ENCODE assay signal across 15 cellular contexts in the genomic region with DNA sequence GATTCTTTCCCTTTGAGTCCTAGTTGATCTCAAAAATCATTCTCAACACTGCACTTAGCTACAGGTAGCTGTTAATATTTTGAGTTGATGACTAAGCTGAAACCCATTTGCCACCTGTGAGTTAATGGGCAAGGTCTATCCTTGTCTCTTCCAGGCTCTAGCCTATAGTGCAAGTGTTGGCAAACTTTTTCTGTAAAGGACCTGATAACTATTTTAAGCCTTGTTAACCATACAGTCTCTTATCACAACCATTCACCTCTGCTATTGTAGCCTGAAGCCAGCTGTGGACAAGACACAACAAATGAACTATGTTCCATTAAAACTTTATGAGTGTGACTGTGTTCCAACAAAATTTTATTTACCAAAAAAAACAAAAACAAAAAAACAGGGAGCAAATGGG. TPM values are rescaled to one million over a fixed set of nuclear protein-coding genes. Genes with fewer than 3 reads are reported as not detected.
A peak's percentile ranks its signal among the peaks of the same experiment; 100 is the strongest.
DNase-seq lines count a peak whose midpoint lies in the region; ATAC-seq and TF ChIP-seq lines count a peak whose summit lies in the region.
"Had no signal": no experiment of that assay in that cellular context is flagged by ENCODE, and none has a peak within 500 bp of the region (broad histone marks: within the 10 kb centered on the region; RNA-seq: fewer than 3 reads in every experiment).

No MANE protein-coding gene starts in this region.

- peaks cover 42% of the 10 kb centered on the region for H3K36me3 Mint-ChIP-seq in activated CD4-positive, alpha-beta memory T cell treated with anti-CD3 and anti-CD28 coated beads for 36 hours

- no peak for TF ChIP-seq POLR2A in gastrocnemius medialis (IDR thresholded peaks at IDR 0.05)

- DNase-seq in activated CD4-positive, CD25-positive, alpha-beta regulatory T cell (lab: John Stamatoyannopoulos, UW): no peak
- no peak for DNase-seq in PC-9
- peak in 1 of 2 donors; percentile 6 for DNase-seq in cardiac muscle cell (ENCODE audit: low read depth in 1 of 2, low spot score in 1 of 2)
- DNase-seq in gastrocnemius medialis: no peak
- DNase-seq in NK-92 (lab: John Stamatoyannopoulos, UW; ENCODE audit: unreplicated experiment): no peak
- no peak for DNase-seq in activated CD4-positive, alpha-beta memory T cell treated with anti-CD3 and anti-CD28 coated beads for 36 hours
- DNase-seq in aorta: no peak
- DNase-seq: activated CD4-positive, alpha-beta T cell treated with anti-CD3 and anti-CD28 coated beads, Interleukin-2, amount 10 ng/mL, durations not matched to agents 7 days and 5 days; DMS153; islet precursor cell; NCI-H1436 treated with DMSO at 0.1 percent for 48 hours; NCI-H69; SK-N-SH had no signal

- BruUV-seq in PC-9 (replicated peaks; lab: Mats Ljungman, UMichigan): no TSS peak

- CTCF ChIA-PET in PC-9 (lab: Charles Lee): no interaction called here
- CTCF ChIA-PET in activated CD4-positive, alpha-beta memory T cell treated with anti-CD3 and anti-CD28 coated beads for 36 hours (lab: Charles Lee): no interaction called here

- no peak overlapping the region for H2AFZ ChIP-seq in PC-9

- ATAC-seq in activated CD4-positive, CD25-positive, alpha-beta regulatory T cell treated with anti-CD3 and anti-CD28 coated beads, Interleukin-2, amount 50 U/mL, for 24 hours: peak; percentile 18 to 20
- ATAC-seq in gastrocnemius medialis: peak; percentile 30 to 65
- ATAC-seq in aorta (ENCODE audit: low FRiP score): no peak

- H3K4me3 ChIP-seq in PC-9: no peak overlapping the region
- H3K4me3 ChIP-seq in cardiac muscle cell: no peak overlapping the region
- H3K4me3 ChIP-seq in gastrocnemius medialis: peak overlapping the region in 1 of 4 donors; percentile 2
- no peak overlapping the region for H3K4me3 ChIP-seq in aorta (ENCODE audit: low read length in 2 of 2)
- H3K4me3 ChIP-seq: A549 had no signal

- 0 out of 2 replicates have a peak, but pooled peaks cover 19% of the 10 kb centered on the region for H3K36me3 ChIP-seq in PC-9 (ENCODE audit: low read depth)
- no peaks in the 10 kb centered on the region for H3K36me3 ChIP-seq in cardiac muscle cell
- H3K36me3 ChIP-seq in gastrocnemius medialis: peaks cover 0 to 6% of the 10 kb centered on the region in 2 donors
- H3K36me3 ChIP-seq in aorta (ENCODE audit: control insufficient read depth in 1 of 2, insufficient read depth in 2 of 2, low read length in 1 of 2): no peaks in the 10 kb centered on the region

- POLR2A ChIA-PET in PC-9 (lab: Charles Lee; ENCODE audit: unreplicated experiment): no interaction called here
- POLR2A ChIA-PET in activated CD4-positive, alpha-beta memory T cell treated with anti-CD3 and anti-CD28 coated beads for 36 hours (lab: Charles Lee): interaction anchor here (1.2 kb wide), 1 partner anchor 9 kb away, joined by 3 read pairs; no protein-coding TSS in a partner anchor

- H3K9me3 ChIP-seq in PC-9 (ENCODE audit: insufficient read depth, low read depth) (no peaks in the 10 kb centered on the region), cardiac muscle cell (ENCODE audit: low read depth) (no peaks in the 10 kb centered on the region), gastrocnemius medialis (no peaks in the 10 kb centered on the region), aorta (ENCODE audit: control insufficient read depth, low read length) (peaks cover 2% of the 10 kb centered on the region)
- H3K9me3 ChIP-seq: SK-N-SH had no signal

- H3F3A ChIP-seq in PC-9 (ENCODE audit: insufficient read depth, low read depth): no peaks in the 10 kb centered on the region

- H3K4me2 ChIP-seq in PC-9: no peak overlapping the region
- H3K4me2 ChIP-seq: A549 had no signal

- H3K4me1 ChIP-seq in PC-9 (replicated peaks; ENCODE audit: insufficient read depth) (0 out of 2 replicates have a peak, but pooled peaks cover 7% of the 10 kb centered on the region), cardiac muscle cell (ENCODE audit: low read depth) (peaks cover 17% of the 10 kb centered on the region), gastrocnemius medialis (peaks cover 47 to 53% of the 10 kb centered on the region in 2 donors), aorta (ENCODE audit: control insufficient read depth in 1 of 2, insufficient read depth in 2 of 2, low read length in 2 of 2) (peaks cover 0 to 1% of the 10 kb centered on the region in 2 donors)

- H4K20me1 ChIP-seq in PC-9 (ENCODE audit: insufficient read depth): peaks cover 53% of the 10 kb centered on the region

- in situ Hi-C loops in gastrocnemius medialis (cut with MboI; ENCODE audit: low sequenced_read_pairs in 4 of 4): no loop called here

- peaks cover 81% of the 10 kb centered on the region for H3K4me1 Mint-ChIP-seq in activated CD4-positive, alpha-beta memory T cell treated with anti-CD3 and anti-CD28 coated beads for 36 hours (ENCODE audit: low read depth)

- no peaks in the 10 kb centered on the region for H3K27me3 ChIP-seq in PC-9 (ENCODE audit: insufficient read depth, low read depth)
- no peaks in the 10 kb centered on the region for H3K27me3 ChIP-seq in cardiac muscle cell
- no peaks in the 10 kb centered on the region for H3K27me3 ChIP-seq in gastrocnemius medialis
- H3K27me3 ChIP-seq in aorta (ENCODE audit: control insufficient read depth in 1 of 2, insufficient read depth in 2 of 2, low read length in 1 of 2): no peaks in the 10 kb centered on the region

- H3K9me2 ChIP-seq in PC-9 (ENCODE audit: insufficient read depth): no peaks in the 10 kb centered on the region
- H3K9me2 ChIP-seq: SK-N-SH had no signal

- peaks cover 20% of the 10 kb centered on the region for H3K9me3 Mint-ChIP-seq in activated CD4-positive, alpha-beta memory T cell treated with anti-CD3 and anti-CD28 coated beads for 36 hours

- H3K79me2 ChIP-seq in PC-9 (ENCODE audit: low read depth): peaks cover 90% of the 10 kb centered on the region

- 0 out of 2 replicates have a peak overlapping the region, but pooled peaks have one; percentile 6 for H3K27ac ChIP-seq in PC-9
- peak overlapping the region; percentile 38 for H3K27ac ChIP-seq in cardiac muscle cell
- peak overlapping the region in 3 of 4 donors; percentile 5 to 28 (median 12) for H3K27ac ChIP-seq in gastrocnemius medialis
- H3K27ac ChIP-seq in aorta (ENCODE audit: low read depth in 1 of 2, low read length in 2 of 2): no peak overlapping the region
- H3K27ac ChIP-seq: A549 had no signal

- H3K27ac Mint-ChIP-seq in activated CD4-positive, alpha-beta memory T cell treated with anti-CD3 and anti-CD28 coated beads for 36 hours: no peak overlapping the region
- H3K27ac Mint-ChIP-seq: activated CD4-positive, alpha-beta T cell treated with anti-CD3 and anti-CD28 coated beads, Interleukin-2, amount 10 ng/mL, durations not matched to agents 7 days and 5 days had no signal

- H3K27me3 Mint-ChIP-seq in activated CD4-positive, alpha-beta memory T cell treated with anti-CD3 and anti-CD28 coated beads for 36 hours: no peaks in the 10 kb centered on the region
- H3K27me3 Mint-ChIP-seq: activated CD4-positive, alpha-beta T cell treated with anti-CD3 and anti-CD28 coated beads, Interleukin-2, amount 10 ng/mL, durations not matched to agents 7 days and 5 days had no signal

- no peak for TF ChIP-seq CTCF in PC-9 (conservative IDR thresholded peaks at IDR 0.05)
- TF ChIP-seq CTCF in cardiac muscle cell (IDR thresholded peaks at IDR 0.05; ENCODE audit: low read depth, low read length): no peak
- TF ChIP-seq CTCF in gastrocnemius medialis (IDR thresholded peaks at IDR 0.05 in 4 of 5, conservative IDR thresholded peaks at IDR 0.05 in 1 of 5): no peak

- H3K4me3 Mint-ChIP-seq in activated CD4-positive, alpha-beta memory T cell treated with anti-CD3 and anti-CD28 coated beads for 36 hours: no peak overlapping the region
- H3K4me3 Mint-ChIP-seq: activated CD4-positive, alpha-beta T cell treated with anti-CD3 and anti-CD28 coated beads, Interleukin-2, amount 10 ng/mL, durations not matched to agents 7 days and 5 days had no signal

- intact Hi-C loops in PC-9 (cut with micrococcal nuclease; ENCODE audit: unreplicated experiment) (no loop called here), gastrocnemius medialis (cut with DNase I; ENCODE audit: low total_unique reads) (no loop called here), aorta (cut with DNase I) (no loop called here)
- intact Hi-C loops in activated CD4-positive, alpha-beta memory T cell treated with anti-CD3 and anti-CD28 coated beads for 36 hours (cut with micrococcal nuclease): no loop called here

RNA-seq across cellular contexts. Expression of a gene that starts 19.4 kb away (rescaled TPM):
- total RNA-seq in PC-9 (2021) (59.0 and 89.7 TPM in 2 replicates), cardiac muscle cell (128 and 148 TPM in 2 replicates), gastrocnemius medialis (10 to 100 TPM; 58.4 to 93.8 (median 71.9) TPM), aorta (100 to 1,000 TPM; 166 to 173 TPM)
- polyA plus RNA-seq in cardiac muscle cell (79.9 and 96.1 TPM in 2 replicates), aorta (100 to 1,000 TPM; 113 to 163 TPM)
- total RNA-seq in activated CD4-positive, alpha-beta memory T cell treated with anti-CD3 and anti-CD28 coated beads for 36 hours: 100 to 1,000 TPM; 211 to 213 TPM

RNA-seq across cellular contexts. Expression of a gene that starts 56.7 kb away (rescaled TPM):
- 75.7 and 84.9 TPM in 2 replicates for total RNA-seq in PC-9 (2021)
- total RNA-seq in cardiac muscle cell: 28.1 and 33.4 TPM in 2 replicates
- 53.9 and 69.5 TPM in 2 replicates for polyA plus RNA-seq in cardiac muscle cell
- 10 to 100 TPM; 13.0 to 43.1 (median 25.9) TPM for total RNA-seq in gastrocnemius medialis
- total RNA-seq in activated CD4-positive, alpha-beta memory T cell treated with anti-CD3 and anti-CD28 coated beads for 36 hours: 100 to 1,000 TPM; 128 TPM
- total RNA-seq in aorta: 10 to 100 TPM; 36.0 to 53.4 TPM
- polyA plus RNA-seq in aorta: 10 to 100 TPM in 1 of 2 donors, 1 to 10 TPM in 1; 5.3 to 19.5 TPM

Comparison
In these comparisons a context has a peak if more than half of its experiments do, and no peak if none do; other contexts are left out.
1. H3K27ac ChIP-seq: peak in PC-9 (single experiment), cardiac muscle cell (single experiment) and gastrocnemius medialis (3 of 4); none in aorta (0 of 2).